Comparison of ENCODE assay signal across 8 cellular contexts in genomic region chr5:56270568-56271392, GRCh38. TPM values are rescaled to one million over a fixed set of nuclear protein-coding genes. Genes with fewer than 3 reads are reported as not detected.
DNase-seq lines count a peak whose midpoint lies in the region; ATAC-seq and TF ChIP-seq lines count a peak whose summit lies in the region.

No MANE protein-coding gene starts in this region.

- DNase-seq in CD4-positive, alpha-beta T cell = peak; percentile 57 to 80 (median 68)
- DNase-seq in NOMO-1 (lab: John Stamatoyannopoulos, UW; ENCODE audit: unreplicated experiment in 2 of 2) = peak; percentile 77 to 86
- DNase-seq in activated CD8-positive, alpha-beta memory T cell treated with anti-CD3 and anti-CD28 coated beads for 1 hour (ENCODE audit: extremely low read depth in 1 of 2, low read depth in 1 of 2) = peak; percentile 34 to 62
- DNase-seq in effector memory CD4-positive, alpha-beta T cell = peak; percentile 51 to 69 (median 52)
- DNase-seq in stimulated activated CD8-positive, alpha-beta memory T cell treated with anti-CD3 and anti-CD28 coated beads, Interleukin-4, amount 100 ng/mL, for 1 hour (ENCODE audit: low read depth in 2 of 2, low spot score in 1 of 2) = peak; percentile 41 to 63

- ATAC-seq in CD4-positive, alpha-beta T cell (ENCODE audit: poor library complexity) = peak; percentile 97
- ATAC-seq in GM19438 (IDR thresholded peaks at IDR 0.05; ENCODE audit: low read depth, unreplicated experiment) = peak; percentile 88
- peak; percentile 90 for ATAC-seq in HG03460 (IDR thresholded peaks at IDR 0.05; ENCODE audit: unreplicated experiment)

- peaks cover 19% of the 10 kb centered on the region for H3K4me1 Mint-ChIP-seq in CD4-positive, alpha-beta T cell (ENCODE audit: low read depth)

- H3K4me3 ChIP-seq in effector memory CD4-positive, alpha-beta T cell (ENCODE audit: insufficient read depth, low read depth, low read length, poor library complexity, severe bottlenecking) = peak overlapping the region; percentile 14
- H3K4me3 ChIP-seq in mesodermal cell (ENCODE audit: extremely low read depth, insufficient read depth, low read length, poor library complexity, severe bottlenecking) = no peak overlapping the region

- POLR2A ChIA-PET in CD4-positive, alpha-beta T cell (lab: Charles Lee) = interaction anchor here (0.7 to 2.6 kb wide), 12 partner anchors 56 to 905 kb away, joined by 3 to 28 read pairs (median 4); no protein-coding TSS in a partner anchor

- H3K27me3 Mint-ChIP-seq in CD4-positive, alpha-beta T cell = no peaks in the 10 kb centered on the region

- intact Hi-C loops in CD4-positive, alpha-beta T cell (cut with DNase I, micrococcal nuclease) = loop anchor here (1.0 to 5.0 kb wide), 10 partner anchors 212 to 952 kb away; no protein-coding TSS in a partner anchor

- no peaks in the 10 kb centered on the region for H3K9me3 ChIP-seq in CD4-positive, alpha-beta T cell (ENCODE audit: control insufficient read depth, low read length)
- H3K9me3 ChIP-seq in effector memory CD4-positive, alpha-beta T cell (ENCODE audit: control insufficient read depth, low read length) = no peaks in the 10 kb centered on the region
- H3K9me3 ChIP-seq in mesodermal cell (ENCODE audit: control insufficient read depth, low read length) = peaks cover 7% of the 10 kb centered on the region

- no peaks in the 10 kb centered on the region for H3K36me3 Mint-ChIP-seq in CD4-positive, alpha-beta T cell (ENCODE audit: low read depth)

- H3K36me3 ChIP-seq in effector memory CD4-positive, alpha-beta T cell (ENCODE audit: control insufficient read depth, insufficient read depth, low read length) = no peaks in the 10 kb centered on the region
- no peaks in the 10 kb centered on the region for H3K36me3 ChIP-seq in mesodermal cell (ENCODE audit: control insufficient read depth, insufficient read depth, low read length)

- 71 to 75% methylated on average over 4 of the region's 6 CpGs for WGBS in mesodermal cell (ENCODE audit: insufficient coverage in 2 of 2), 2 experiments

- H3K4me3 Mint-ChIP-seq in CD4-positive, alpha-beta T cell = peak overlapping the region; percentile 60

- TF ChIP-seq CTCF in CD4-positive, alpha-beta T cell (IDR thresholded peaks at IDR 0.05) = peak; percentile 98

- H3K9me3 Mint-ChIP-seq in CD4-positive, alpha-beta T cell = no peaks in the 10 kb centered on the region

- CTCF ChIA-PET in CD4-positive, alpha-beta T cell (lab: Charles Lee) = interaction anchor here (0.6 to 3.6 kb wide), 24 partner anchors 40 to 599 kb away, joined by 3 to 40 read pairs (median 4); partner anchors contain the start of gene MAP3K1

- H3K4me1 ChIP-seq in effector memory CD4-positive, alpha-beta T cell (ENCODE audit: control insufficient read depth, insufficient read depth, low read length, poor library complexity, severe bottlenecking) = peaks cover 9% of the 10 kb centered on the region
- H3K4me1 ChIP-seq in mesodermal cell (ENCODE audit: control insufficient read depth, insufficient read depth, low read length, poor library complexity, severe bottlenecking) = peaks cover 4% of the 10 kb centered on the region

- H3K27ac Mint-ChIP-seq in CD4-positive, alpha-beta T cell = peak overlapping the region; percentile 24

- no peaks in the 10 kb centered on the region for H3K27me3 ChIP-seq in CD4-positive, alpha-beta T cell (ENCODE audit: control insufficient read depth, insufficient read depth, low read length)
- no peaks in the 10 kb centered on the region for H3K27me3 ChIP-seq in effector memory CD4-positive, alpha-beta T cell (replicated peaks; ENCODE audit: control insufficient read depth, insufficient read depth, low read length, poor library complexity, severe bottlenecking)

- no peak overlapping the region for H3K27ac ChIP-seq in CD4-positive, alpha-beta T cell (ENCODE audit: low read depth, low read length)
- no peak overlapping the region for H3K27ac ChIP-seq in effector memory CD4-positive, alpha-beta T cell (ENCODE audit: insufficient read depth, low read length, poor library complexity, severe bottlenecking)
- peak overlapping the region; percentile 0 for H3K27ac ChIP-seq in mesodermal cell (ENCODE audit: low read depth, low read length, severe bottlenecking)

RNA-seq across cellular contexts. Expression of gene ANKRD55, which starts 37.6 kb away (rescaled TPM):
- total RNA-seq in CD4-positive, alpha-beta T cell = 10 to 100 TPM in 1 of 2 experiments, 1 to 10 TPM in 1; 9.7 to 10.2 TPM
- polyA plus RNA-seq in mesodermal cell (2013, experiment 1 of 2) = 0.55 TPM
- polyA plus RNA-seq in mesodermal cell (2013, experiment 2 of 2) = 0.86 TPM
